1 cellular context compared by ENCODE assay signal in genomic region chr12:32560520-32560919, GRCh38.
TF ChIP-seq lines count a peak whose summit lies in the region.

No MANE protein-coding gene starts in this region.

TF ChIP-seq in HepG2, 621 proteins besides CTCF, POLR2A, EP300 and RAD21 (continued from another document):
- TF ChIP-seq ZBTB4 (CRISPR knock-in tag; IDR thresholded peaks at IDR 0.05; ENCODE audit: borderline replicate concordance) (no peak), SAFB2 (CRISPR knock-in tag; IDR thresholded peaks at IDR 0.05; ENCODE audit: borderline replicate concordance, low read depth) (no peak), NRL (CRISPR knock-in tag; IDR thresholded peaks at IDR 0.05; ENCODE audit: borderline replicate concordance) (no peak), TRAFD1 (CRISPR knock-in tag; IDR thresholded peaks at IDR 0.05; ENCODE audit: borderline replicate concordance) (no peak), ZMAT5 (CRISPR knock-in tag; IDR thresholded peaks at IDR 0.05; ENCODE audit: borderline replicate concordance, low read depth) (no peak), ZNF746 (CRISPR knock-in tag; IDR thresholded peaks at IDR 0.05) (no peak), ZNF513 (CRISPR knock-in tag; conservative IDR thresholded peaks at IDR 0.05) (no peak), ZNF775 (CRISPR knock-in tag; IDR thresholded peaks at IDR 0.05; ENCODE audit: borderline replicate concordance) (no peak), ZNF792 (CRISPR knock-in tag; IDR thresholded peaks at IDR 0.05) (no peak), SRF (IDR thresholded peaks at IDR 0.05; ENCODE audit: low read depth, low read length) (no peak)
